Comparison of ENCODE assay signal across 22 cellular contexts in the genomic region with DNA sequence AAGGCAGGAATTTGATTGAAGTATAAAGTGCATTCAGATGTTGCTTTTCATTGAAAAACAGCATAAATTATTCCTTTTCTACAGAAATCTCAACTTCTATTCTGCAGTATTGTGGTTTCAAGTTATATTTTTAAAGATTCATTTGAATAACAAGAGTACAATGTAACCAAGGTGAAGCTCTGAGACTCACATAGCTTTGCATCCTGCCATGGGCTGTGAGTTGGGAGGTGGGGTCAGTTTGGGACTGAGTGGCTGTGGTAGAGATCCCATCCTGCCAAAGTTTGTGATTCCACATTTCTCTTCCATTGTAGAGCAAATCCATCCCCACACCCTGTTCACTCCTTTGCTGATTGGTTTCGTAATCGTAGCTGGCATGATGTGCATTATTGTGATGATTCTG.
DNase-seq lines count a peak whose midpoint lies in the region; ATAC-seq and TF ChIP-seq lines count a peak whose summit lies in the region.
"Had no signal": no experiment of that assay in that cellular context is flagged by ENCODE, and none has a peak within 500 bp of the region (broad histone marks: within the 10 kb centered on the region; RNA-seq: fewer than 3 reads in every experiment).

No MANE protein-coding gene starts in this region.

- H3K27ac ChIP-seq in Peyer's patch, result no peak overlapping the region
- H3K27ac ChIP-seq: adrenal gland, esophagus muscularis mucosa, prostate gland had no signal

- ATAC-seq in GM18868 (IDR thresholded peaks at IDR 0.05; ENCODE audit: unreplicated experiment) (peak; percentile 31), GM21423 (IDR thresholded peaks at IDR 0.05; ENCODE audit: unreplicated experiment) (peak; percentile 40), HG02852 (IDR thresholded peaks at IDR 0.05; ENCODE audit: unreplicated experiment) (peak; percentile 44), HG03460 (IDR thresholded peaks at IDR 0.05; ENCODE audit: unreplicated experiment) (peak; percentile 61), GM18520 (IDR thresholded peaks at IDR 0.05; ENCODE audit: unreplicated experiment) (no peak)
- ATAC-seq: left cardiac atrium had no signal

- H3K4me1 ChIP-seq in Peyer's patch, result no peaks in the 10 kb centered on the region
- H3K4me1 ChIP-seq: adrenal gland, prostate gland had no signal

- no peak for TF ChIP-seq CTCF in Peyer's patch (IDR thresholded peaks at IDR 0.05)

- no peaks in the 10 kb centered on the region for H3K27me3 ChIP-seq in Peyer's patch
- H3K27me3 ChIP-seq: adrenal gland, esophagus muscularis mucosa had no signal

- H3K9me3 ChIP-seq in Peyer's patch, result no peaks in the 10 kb centered on the region
- H3K9me3 ChIP-seq: adrenal gland, esophagus muscularis mucosa, prostate gland had no signal

- no peak overlapping the region for H3K4me3 ChIP-seq in Peyer's patch
- H3K4me3 ChIP-seq: adrenal gland, esophagus muscularis mucosa, prostate gland had no signal

- no peaks in the 10 kb centered on the region for H3K36me3 ChIP-seq in Peyer's patch
- H3K36me3 ChIP-seq: adrenal gland, esophagus muscularis mucosa, prostate gland had no signal

- TF ChIP-seq POLR2A in Peyer's patch (IDR thresholded peaks at IDR 0.05), result no peak

- no peak for DNase-seq in activated CD4-positive, alpha-beta T cell treated with anti-CD3 and anti-CD28 coated beads for 4 hours
- DNase-seq in Peyer's patch (no peak), cerebellar cortex (ENCODE audit: low spot score) (no peak)
- DNase-seq: activated CD8-positive, alpha-beta memory T cell treated with anti-CD3 and anti-CD28 coated beads, Interleukin-2, amount 50 U/mL, for 4 hours; activated gamma-delta T cell; adrenal gland; left cardiac atrium; MM.1S; NCI-H187 treated with DMSO at 0.1 percent for 48 hours; NCI-H446; nephron progenitor cell; RPMI8226; small intestine; stimulated activated CD8-positive, alpha-beta memory T cell treated with anti-CD3 and anti-CD28 coated beads, Interleukin-4, amount 100 ng/mL, for 48 hours; T1000 had no signal
